10 cellular contexts compared by ENCODE assay signal in genomic region chr1:42963378-42964005, GRCh38. TPM values are rescaled to one million over a fixed set of nuclear protein-coding genes. Genes with fewer than 3 reads are reported as not detected.
DNase-seq lines count a peak whose midpoint lies in the region; ATAC-seq and TF ChIP-seq lines count a peak whose summit lies in the region.
"Had no signal": no experiment of that assay in that cellular context is flagged by ENCODE, and none has a peak within 500 bp of the region (broad histone marks: within the 10 kb centered on the region; RNA-seq: fewer than 3 reads in every experiment).

No MANE protein-coding gene starts in this region.

- H3K9me3 Mint-ChIP-seq in GM23338, result no peaks in the 10 kb centered on the region; the same call in 2 of the 3 replicates

- ATAC-seq in GM23338 (no peak), HG03439 (IDR thresholded peaks at IDR 0.05; ENCODE audit: unreplicated experiment) (no peak), GM18520 (IDR thresholded peaks at IDR 0.05; ENCODE audit: unreplicated experiment) (no peak), HG03521 (IDR thresholded peaks at IDR 0.05; ENCODE audit: unreplicated experiment) (no peak)
- ATAC-seq: left colon had no signal

- H3K9ac ChIP-seq in rectal smooth muscle tissue (ENCODE audit: low read length), result no peak overlapping the region

- peaks cover 23% of the 10 kb centered on the region for H3K27me3 Mint-ChIP-seq in GM23338 (ENCODE audit: insufficient read depth, low read depth, poor library complexity)

- peaks cover 51% of the 10 kb centered on the region for H3K4me1 Mint-ChIP-seq in GM23338

- H3K4me1 ChIP-seq in GM23338 (ENCODE audit: insufficient read depth) (peaks cover 53% of the 10 kb centered on the region), rectal smooth muscle tissue (ENCODE audit: control insufficient read depth, insufficient read depth, low read length) (peaks cover 16% of the 10 kb centered on the region)

- H2AFZ ChIP-seq in GM23338, result no peak overlapping the region

- H3K36me3 ChIP-seq in GM23338 (ENCODE audit: insufficient read depth) (no peaks in the 10 kb centered on the region), rectal smooth muscle tissue (ENCODE audit: control insufficient read depth, insufficient read depth, low read length) (no peaks in the 10 kb centered on the region)

- peaks cover 51% of the 10 kb centered on the region for H3K79me2 ChIP-seq in GM23338 (replicated peaks; ENCODE audit: insufficient read depth)

- peak overlapping the region; percentile 48 for H3K4me3 Mint-ChIP-seq in GM23338

- no peaks in the 10 kb centered on the region for H3K9me2 ChIP-seq in GM23338 (ENCODE audit: insufficient read depth)

- no peak for TF ChIP-seq CTCF in GM23338 (conservative IDR thresholded peaks at IDR 0.05; ENCODE audit: low read depth in 2 of 2)

- no peaks in the 10 kb centered on the region for H3K27me3 ChIP-seq in GM23338 (ENCODE audit: insufficient read depth)
- no peaks in the 10 kb centered on the region for H3K27me3 ChIP-seq in rectal smooth muscle tissue (ENCODE audit: control insufficient read depth, insufficient read depth, low read length)

- H3K36me3 Mint-ChIP-seq in GM23338 (ENCODE audit: low read depth), result peaks cover 15% of the 10 kb centered on the region

- peak overlapping the region; percentile 69 for H3K4me2 ChIP-seq in GM23338

- H3K4me3 ChIP-seq in GM23338, result peak overlapping the region; percentile 30; the same call in 1 of the 2 replicates
- no peak overlapping the region for H3K4me3 ChIP-seq in rectal smooth muscle tissue (ENCODE audit: low read length)

- peak overlapping the region; percentile 98 for H3K27ac Mint-ChIP-seq in GM23338

- DNase-seq in GM23338 (ENCODE audit: low spot score) (no peak), OCI-M2 (lab: John Stamatoyannopoulos, UW; ENCODE audit: unreplicated experiment) (peak; percentile 62), epidermal melanocyte (ENCODE audit: insufficient read length, low spot score) (peak; percentile 79), NOMO-1 treated with dmso at 0.1 percent for 144 hours (lab: John Stamatoyannopoulos, UW; ENCODE audit: unreplicated experiment) (no peak)
- DNase-seq: activated T-cell treated with anti-CD3 and anti-CD28 coated beads for 4 hours had no signal

- peaks cover 13% of the 10 kb centered on the region for H3F3A ChIP-seq in GM23338 (replicated peaks; ENCODE audit: low read depth)

- peak overlapping the region; percentile 93 for H3K27ac ChIP-seq in GM23338 (ENCODE audit: low read depth)
- peak overlapping the region; percentile 81 for H3K27ac ChIP-seq in rectal smooth muscle tissue (ENCODE audit: low read depth, low read length)

- H4K20me1 ChIP-seq in GM23338 (replicated peaks; ENCODE audit: insufficient read depth), result no peaks in the 10 kb centered on the region

TF ChIP-seq in GM23338, 12 proteins besides CTCF, POLR2A, EP300 and RAD21:
- TF ChIP-seq STAT1 (IDR thresholded peaks at IDR 0.05; ENCODE audit: unreplicated experiment), result no peak
- no peak for TF ChIP-seq CREB1 (CRISPR knock-in tag; IDR thresholded peaks at IDR 0.05; ENCODE audit: low read depth)
- no peak for TF ChIP-seq POLR2AphosphoS5 (IDR thresholded peaks at IDR 0.05; ENCODE audit: low read depth)
- TF ChIP-seq ZNF331 (CRISPR knock-in tag; IDR thresholded peaks at IDR 0.05; ENCODE audit: low read depth), result no peak
- TF ChIP-seq ZNF114 (CRISPR knock-in tag; IDR thresholded peaks at IDR 0.05), result no peak
- TF ChIP-seq REST (IDR thresholded peaks at IDR 0.05; ENCODE audit: unreplicated experiment), result no peak
- no peak for TF ChIP-seq ZNF462 (CRISPR knock-in tag; IDR thresholded peaks at IDR 0.05)

RNA-seq across cellular contexts. Expression of gene SLC2A1, which starts 4.8 kb away (rescaled TPM):
- total RNA-seq in GM23338 (2014; rRNA removed; shearing (Covaris generic)), result 305 and 479 TPM in 2 replicates
- polyA plus RNA-seq in GM23338 (2016; fragmentation: Nextera tagmentation; extraction: Ambion mirVana), result 63.9 and 66.1 TPM in 2 replicates

Comparison
In these comparisons a context has a peak if more than half of its experiments do, and no peak if none do; other contexts are left out.
1. DNase-seq: peak in OCI-M2 (single experiment) and epidermal melanocyte (single experiment); none in GM23338 (single experiment) and NOMO-1 treated with dmso at 0.1 percent for 144 hours (single experiment).